ENCODE assay signal across 11 cellular contexts in the genomic region with DNA sequence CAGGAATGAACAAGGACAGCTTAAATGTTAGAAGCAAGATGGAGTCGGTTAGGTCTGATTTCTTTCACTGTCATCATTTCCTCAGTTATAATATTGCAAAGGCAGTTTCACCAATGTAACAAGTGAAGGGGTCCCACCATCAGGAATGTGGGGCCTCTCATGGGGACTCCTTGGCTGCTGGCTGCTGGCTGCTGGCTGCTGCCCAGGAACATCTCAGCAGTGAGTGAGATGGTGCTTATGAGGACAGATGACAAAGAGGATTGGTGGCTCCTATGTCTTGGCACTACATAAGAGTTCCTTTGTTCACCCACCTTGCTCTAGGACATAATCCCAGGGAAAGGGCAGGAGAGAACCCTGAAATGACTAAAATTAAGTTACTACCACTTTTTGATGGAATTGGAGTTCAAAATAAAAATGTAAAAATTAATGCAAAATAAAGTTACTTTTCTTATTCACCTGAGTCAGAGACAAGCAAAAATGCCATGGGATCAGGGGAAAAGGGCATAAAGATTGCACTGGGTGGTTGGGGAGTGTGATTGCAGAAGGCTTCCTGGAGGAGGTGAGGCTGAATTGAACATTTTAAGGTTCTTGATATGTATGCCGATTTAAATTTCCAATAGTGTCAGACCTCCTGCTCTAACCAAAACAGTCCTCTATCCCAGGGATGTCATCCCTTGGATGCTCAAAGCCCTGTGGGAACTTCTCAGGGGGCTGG. TPM values are rescaled to one million over a fixed set of nuclear protein-coding genes. Genes with fewer than 3 reads are reported as not detected.
DNase-seq lines count a peak whose midpoint lies in the region; ATAC-seq, FAIRE-seq and TF ChIP-seq lines count a peak whose summit lies in the region.
"Had no signal": no experiment of that assay in that cellular context is flagged by ENCODE, and none has a peak within 500 bp of the region (broad histone marks: within the 10 kb centered on the region; RNA-seq: fewer than 3 reads in every experiment).

No MANE protein-coding gene starts in this region.

- H3K9me3 ChIP-seq in HUES64 (ENCODE audit: insufficient read depth, low read depth, low read length) = peaks cover 9% of the 10 kb centered on the region; the same call in 1 of the 2 replicates
- peaks cover 5% of the 10 kb centered on the region for H3K9me3 ChIP-seq in astrocyte (ENCODE audit: insufficient read depth, low read depth, low read length)
- no peaks in the 10 kb centered on the region for H3K9me3 ChIP-seq in tibial artery

- ATAC-seq in left ventricle myocardium superior = peak; percentile 48
- ATAC-seq in stimulated activated effector memory CD8-positive, alpha-beta T cell treated with anti-CD3 and anti-CD28 coated beads, Interleukin-12 subunit alpha, Interleukin-12 subunit beta, amount 100 ng/mL, for 72 hours = no peak
- no peak for ATAC-seq in HG03521 (IDR thresholded peaks at IDR 0.05; ENCODE audit: unreplicated experiment)

- DNase-seq in left ventricle myocardium superior = no peak
- DNase-seq in cardiac septum (ENCODE audit: low spot score) = no peak
- no peak for DNase-seq in astrocyte (ENCODE audit: low read depth)
- DNase-seq in stimulated activated effector memory CD8-positive, alpha-beta T cell treated with anti-CD3 and anti-CD28 coated beads, Interleukin-12 subunit alpha, Interleukin-12 subunit beta, amount 100 ng/mL, for 72 hours (ENCODE audit: low spot score in 2 of 2) = no peak
- no peak for DNase-seq in tibial artery
- no peak for DNase-seq in NCI-H1417 (lab: John Stamatoyannopoulos, UW)
- DNase-seq: NCI-H2081 treated with DMSO at 0.1 percent for 48 hours, SIG-M5 had no signal

- no peaks in the 10 kb centered on the region for H3K9me3 Mint-ChIP-seq in astrocyte (ENCODE audit: unreplicated experiment)
- no peaks in the 10 kb centered on the region for H3K9me3 Mint-ChIP-seq in stimulated activated effector memory CD8-positive, alpha-beta T cell treated with anti-CD3 and anti-CD28 coated beads, Interleukin-12 subunit alpha, Interleukin-12 subunit beta, amount 100 ng/mL, for 72 hours

- H4K20me1 ChIP-seq in astrocyte (ENCODE audit: insufficient read depth, low read length) = no peaks in the 10 kb centered on the region
- H4K20me1 ChIP-seq: BLaER1 had no signal

- H3K27me3 Mint-ChIP-seq in astrocyte (ENCODE audit: low read depth, unreplicated experiment) = peaks cover 2% of the 10 kb centered on the region

- H2AFZ ChIP-seq in astrocyte (ENCODE audit: low read depth, low read length) = peak overlapping the region; percentile 55

- H3K27ac ChIP-seq in HUES64 (ENCODE audit: low read depth, low read length) (peak overlapping the region; percentile 97), astrocyte (ENCODE audit: low read depth, low read length) (no peak overlapping the region), tibial artery (no peak overlapping the region)
- H3K27ac ChIP-seq: BLaER1 had no signal

- 92% methylated on average over 2 of the region's 2 CpGs for WGBS in HUES64

- H3K4me1 ChIP-seq in HUES64 (ENCODE audit: insufficient read depth, low read length) (peaks cover 45% of the 10 kb centered on the region), astrocyte (ENCODE audit: insufficient read depth, low read length) (no peaks in the 10 kb centered on the region), tibial artery (peaks cover 0 to 14% (median 2%) of the 10 kb centered on the region in 4 donors)

- H3K36me3 ChIP-seq in HUES64 (ENCODE audit: insufficient read depth, low read length) (no peaks in the 10 kb centered on the region), astrocyte (ENCODE audit: insufficient read depth, low read length) (no peaks in the 10 kb centered on the region), tibial artery (no peaks in the 10 kb centered on the region)
- H3K36me3 ChIP-seq: BLaER1 had no signal

- FAIRE-seq in astrocyte (lab: Jason Lieb, UNC) = no peak

- H3K9ac ChIP-seq in HUES64 (ENCODE audit: low read depth, low read length) = no peak overlapping the region
- no peak overlapping the region for H3K9ac ChIP-seq in astrocyte (ENCODE audit: low read length)
- H3K9ac ChIP-seq: BLaER1 had no signal

- no peaks in the 10 kb centered on the region for H3K79me2 ChIP-seq in astrocyte (ENCODE audit: insufficient read depth, low read length)

- intact Hi-C loops in left ventricle myocardium superior (cut with micrococcal nuclease) = loop anchor here (10.0 kb wide), 1 partner anchor 472 kb away; no protein-coding TSS in a partner anchor
- intact Hi-C loops in cardiac septum (cut with DNase I) = loop anchor here (5.0 kb wide), 3 partner anchors 45 to 475 kb away; no protein-coding TSS in a partner anchor
- intact Hi-C loops in tibial artery (cut with DNase I; ENCODE audit: low total_unique reads) = loop anchor here (10.0 kb wide), 1 partner anchor 472 kb away; no protein-coding TSS in a partner anchor

- H3K4me3 ChIP-seq in HUES64 (ENCODE audit: low read length) (no peak overlapping the region), astrocyte (ENCODE audit: insufficient read depth, low read depth, low read length) (no peak overlapping the region), tibial artery (no peak overlapping the region)
- H3K4me3 ChIP-seq: BLaER1 had no signal

- TF ChIP-seq CTCF in astrocyte (IDR thresholded peaks at IDR 0.05; ENCODE audit: insufficient read depth, low read depth, low read length) = no peak
- no peak for TF ChIP-seq CTCF in tibial artery (IDR thresholded peaks at IDR 0.05)

- H3K36me3 Mint-ChIP-seq in astrocyte (ENCODE audit: low read depth, unreplicated experiment) = peaks cover 2% of the 10 kb centered on the region
- H3K36me3 Mint-ChIP-seq in stimulated activated effector memory CD8-positive, alpha-beta T cell treated with anti-CD3 and anti-CD28 coated beads, Interleukin-12 subunit alpha, Interleukin-12 subunit beta, amount 100 ng/mL, for 72 hours = peaks cover 5% of the 10 kb centered on the region

- no peak overlapping the region for H3K4me2 ChIP-seq in astrocyte (ENCODE audit: low read length)

- H3K4me3 Mint-ChIP-seq in astrocyte (ENCODE audit: unreplicated experiment) = no peak overlapping the region
- H3K4me3 Mint-ChIP-seq in stimulated activated effector memory CD8-positive, alpha-beta T cell treated with anti-CD3 and anti-CD28 coated beads, Interleukin-12 subunit alpha, Interleukin-12 subunit beta, amount 100 ng/mL, for 72 hours = peak overlapping the region; percentile 53

- H3K4me1 Mint-ChIP-seq in astrocyte (ENCODE audit: low read depth, unreplicated experiment) = peaks cover 4% of the 10 kb centered on the region
- peaks cover 30% of the 10 kb centered on the region for H3K4me1 Mint-ChIP-seq in stimulated activated effector memory CD8-positive, alpha-beta T cell treated with anti-CD3 and anti-CD28 coated beads, Interleukin-12 subunit alpha, Interleukin-12 subunit beta, amount 100 ng/mL, for 72 hours

- H3K27me3 ChIP-seq in HUES64 (ENCODE audit: insufficient read depth, low read length) (no peaks in the 10 kb centered on the region), astrocyte (ENCODE audit: insufficient read depth, low read length) (no peaks in the 10 kb centered on the region), tibial artery (no peaks in the 10 kb centered on the region)
- H3K27me3 ChIP-seq: BLaER1 had no signal

- H3K27ac Mint-ChIP-seq in astrocyte (ENCODE audit: unreplicated experiment) = no peak overlapping the region
- no peak overlapping the region for H3K27ac Mint-ChIP-seq in stimulated activated effector memory CD8-positive, alpha-beta T cell treated with anti-CD3 and anti-CD28 coated beads, Interleukin-12 subunit alpha, Interleukin-12 subunit beta, amount 100 ng/mL, for 72 hours

RNA-seq across cellular contexts. Expression of a gene that starts 23.4 kb away (rescaled TPM):
- 12.8 TPM for total RNA-seq in left ventricle myocardium superior
- 6.9 TPM for total RNA-seq in cardiac septum
- 31.3 TPM for polyA plus RNA-seq in HUES64 (2013, experiment 1 of 2)
- 25.7 TPM for polyA plus RNA-seq in HUES64 (2013, experiment 2 of 2)
- 10.6 and 11.4 TPM in 2 replicates for total RNA-seq in astrocyte

RNA-seq across cellular contexts. Expression of a gene that starts 57.4 kb away (rescaled TPM):
- total RNA-seq in left ventricle myocardium superior (41.1 TPM), cardiac septum (35.7 TPM), astrocyte (37.9 and 38.2 TPM in 2 replicates)
- 31.4 TPM for polyA plus RNA-seq in HUES64 (2013, experiment 1 of 2)
- polyA plus RNA-seq in HUES64 (2013, experiment 2 of 2) = 26.8 TPM
